ENCODE assay signal across 23 cellular contexts in the genomic region with DNA sequence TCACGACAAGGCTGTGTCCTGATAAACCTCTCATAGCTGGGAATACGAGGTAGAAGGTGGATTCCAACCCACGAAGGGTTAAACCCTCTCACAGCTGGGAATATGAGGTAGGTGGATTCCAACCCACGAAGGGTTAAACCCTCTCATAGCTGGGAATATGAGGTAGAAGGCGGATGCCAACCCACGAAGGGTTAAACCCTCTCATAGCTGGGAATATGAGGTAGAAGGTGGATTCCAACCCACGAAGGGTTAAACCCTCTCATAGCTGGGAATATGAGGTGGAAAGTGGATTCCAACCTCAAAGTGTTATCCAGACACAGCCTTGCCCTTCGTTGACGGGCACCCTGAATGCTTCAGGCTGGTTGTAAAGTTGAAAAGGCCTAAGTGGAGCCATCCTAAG. TPM values are rescaled to one million over a fixed set of nuclear protein-coding genes. Genes with fewer than 3 reads are reported as not detected.
"Had no signal": no experiment of that assay in that cellular context is flagged by ENCODE, and none has a peak within 500 bp of the region (broad histone marks: within the 10 kb centered on the region; RNA-seq: fewer than 3 reads in every experiment).

No MANE protein-coding gene starts in this region.

- H3K4me3 ChIP-seq: esophagus squamous epithelium, heart right ventricle, mucosa of descending colon, transverse colon, uterus had no signal

- H3K4me3 Mint-ChIP-seq: activated CD4-positive, alpha-beta T cell treated with anti-CD3 and anti-CD28 coated beads, Interleukin-2, amount 10 ng/mL, durations not matched to agents 24 days and 14 days; activated CD8-positive, alpha-beta T cell treated with anti-CD3 and anti-CD28 coated beads for 36 hours; activated T-helper 17 cell treated with anti-CD3 and anti-CD28 coated beads, Interleukin-2, amount 50 U/mL, for 72 hours; dendritic cell treated with granulocyte-macrophage colony-stimulating factor and Interleukin-4, amounts not matched to agents 40 ng/mL and 50 ng/mL, for 4 days; nephron; stimulated activated naive CD8-positive, alpha-beta T cell treated with anti-CD3 and anti-CD28 coated beads, Interleukin-15, Interleukin-2, amounts not matched to agents 100 ng/mL and 50 ng/mL, for 24 hours had no signal

- H3K27me3 ChIP-seq: brain microvascular endothelial cell, esophagus squamous epithelium, heart right ventricle, transverse colon, uterus had no signal

- H3K27ac Mint-ChIP-seq: activated CD4-positive, alpha-beta T cell treated with anti-CD3 and anti-CD28 coated beads, Interleukin-2, amount 10 ng/mL, durations not matched to agents 24 days and 14 days; activated CD8-positive, alpha-beta T cell treated with anti-CD3 and anti-CD28 coated beads for 36 hours; activated T-helper 17 cell treated with anti-CD3 and anti-CD28 coated beads, Interleukin-2, amount 50 U/mL, for 72 hours; dendritic cell treated with granulocyte-macrophage colony-stimulating factor and Interleukin-4, amounts not matched to agents 40 ng/mL and 50 ng/mL, for 4 days; nephron; progenitor cell of endocrine pancreas; stimulated activated naive CD8-positive, alpha-beta T cell treated with anti-CD3 and anti-CD28 coated beads, Interleukin-15, Interleukin-2, amounts not matched to agents 100 ng/mL and 50 ng/mL, for 24 hours had no signal

- ATAC-seq: activated CD8-positive, alpha-beta T cell treated with anti-CD3 and anti-CD28 coated beads for 36 hours; activated T-helper 17 cell treated with anti-CD3 and anti-CD28 coated beads, Interleukin-2, amount 50 U/mL, for 72 hours; heart right ventricle; mucosa of descending colon had no signal

- H3K27me3 Mint-ChIP-seq: activated CD4-positive, alpha-beta T cell treated with anti-CD3 and anti-CD28 coated beads, Interleukin-2, amount 10 ng/mL, durations not matched to agents 24 days and 14 days; activated CD8-positive, alpha-beta T cell treated with anti-CD3 and anti-CD28 coated beads for 36 hours; activated T-helper 17 cell treated with anti-CD3 and anti-CD28 coated beads, Interleukin-2, amount 50 U/mL, for 72 hours; dendritic cell treated with granulocyte-macrophage colony-stimulating factor and Interleukin-4, amounts not matched to agents 40 ng/mL and 50 ng/mL, for 4 days; progenitor cell of endocrine pancreas; stimulated activated naive CD8-positive, alpha-beta T cell treated with anti-CD3 and anti-CD28 coated beads, Interleukin-15, Interleukin-2, amounts not matched to agents 100 ng/mL and 50 ng/mL, for 24 hours had no signal

- H3K27ac ChIP-seq: brain microvascular endothelial cell, esophagus squamous epithelium, heart right ventricle, transverse colon, uterus had no signal

- H3K4me1 ChIP-seq: uterus had no signal

- H3K36me3 ChIP-seq: transverse colon, uterus had no signal

- H3K9me3 ChIP-seq: esophagus squamous epithelium, heart right ventricle, mucosa of descending colon, transverse colon, uterus had no signal

- DNase-seq: activated CD4-positive, alpha-beta T cell treated with anti-CD3 and anti-CD28 coated beads, Interleukin-2, amount 10 ng/mL, durations not matched to agents 24 days and 14 days; activated CD8-positive, alpha-beta T cell treated with anti-CD3 and anti-CD28 coated beads for 36 hours; activated naive CD4-positive, alpha-beta T cell; activated T-cell treated with anti-CD3 and anti-CD28 coated beads, Interleukin-2, amount 50 U/mL, for 1 hour; aorta; brain microvascular endothelial cell; cerebellar nuclear complex; effector CD8-positive, alpha-beta T cell; esophagus squamous epithelium; heart right ventricle; mesenchymal stem cell; mucosa of descending colon; stimulated activated CD4-positive, alpha-beta T cell treated with anti-CD3 and anti-CD28 coated beads, Interleukin-2, amount 100 ng/mL, for 24 hours; T-helper 1 cell; T-helper 9 cell; transverse colon; uterus had no signal

- H3K9me3 Mint-ChIP-seq: activated CD4-positive, alpha-beta T cell treated with anti-CD3 and anti-CD28 coated beads, Interleukin-2, amount 10 ng/mL, durations not matched to agents 24 days and 14 days; activated CD8-positive, alpha-beta T cell treated with anti-CD3 and anti-CD28 coated beads for 36 hours; activated T-helper 17 cell treated with anti-CD3 and anti-CD28 coated beads, Interleukin-2, amount 50 U/mL, for 72 hours; dendritic cell treated with granulocyte-macrophage colony-stimulating factor and Interleukin-4, amounts not matched to agents 40 ng/mL and 50 ng/mL, for 4 days; nephron; stimulated activated naive CD8-positive, alpha-beta T cell treated with anti-CD3 and anti-CD28 coated beads, Interleukin-15, Interleukin-2, amounts not matched to agents 100 ng/mL and 50 ng/mL, for 24 hours had no signal

RNA-seq across cellular contexts. Expression of a gene that starts 38.6 kb away (rescaled TPM):
- total RNA-seq: activated CD4-positive, alpha-beta T cell treated with anti-CD3 and anti-CD28 coated beads, Interleukin-2, amount 10 ng/mL, durations not matched to agents 24 days and 14 days; activated CD8-positive, alpha-beta T cell treated with anti-CD3 and anti-CD28 coated beads for 36 hours; activated T-helper 17 cell treated with anti-CD3 and anti-CD28 coated beads, Interleukin-2, amount 50 U/mL, for 72 hours; esophagus squamous epithelium had no signal

RNA-seq across cellular contexts. Expression of a gene that starts 41.1 kb away (rescaled TPM):
- total RNA-seq: activated CD4-positive, alpha-beta T cell treated with anti-CD3 and anti-CD28 coated beads, Interleukin-2, amount 10 ng/mL, durations not matched to agents 24 days and 14 days; activated CD8-positive, alpha-beta T cell treated with anti-CD3 and anti-CD28 coated beads for 36 hours; activated T-helper 17 cell treated with anti-CD3 and anti-CD28 coated beads, Interleukin-2, amount 50 U/mL, for 72 hours; esophagus squamous epithelium had no signal
- polyA plus RNA-seq: liver had no signal

RNA-seq across cellular contexts. Expression of a gene that starts 45.8 kb away (rescaled TPM):
- total RNA-seq: activated CD8-positive, alpha-beta T cell treated with anti-CD3 and anti-CD28 coated beads for 36 hours had no signal
